26 cellular contexts compared by ENCODE assay signal in genomic region chr12:31560516-31560915, GRCh38. TPM values are rescaled to one million over a fixed set of nuclear protein-coding genes. Genes with fewer than 3 reads are reported as not detected.
A peak's percentile ranks its signal among the peaks of the same experiment; 100 is the strongest.
DNase-seq lines count a peak whose midpoint lies in the region; ATAC-seq and TF ChIP-seq lines count a peak whose summit lies in the region.
"Had no signal": no experiment of that assay in that cellular context is flagged by ENCODE, and none has a peak within 500 bp of the region (broad histone marks: within the 10 kb centered on the region; RNA-seq: fewer than 3 reads in every experiment).

No MANE protein-coding gene starts in this region.

- H3T11ph ChIP-seq in H9 (ENCODE audit: low read length), result no peak overlapping the region

- H3K36me3 ChIP-seq in NT2/D1 (ENCODE audit: insufficient read depth, insufficient read length, low read length) (no peaks in the 10 kb centered on the region), iPS-20b (ENCODE audit: insufficient read depth, low read depth, low read length) (no peaks in the 10 kb centered on the region)
- H3K36me3 ChIP-seq: HAP-1 had no signal

- ATAC-seq in stimulated activated memory B cell treated with anti-CD40 and anti-IgM and Interleukin-4, amounts not matched to agents 10 μg/mL and 1 μg/mL and 100 μg/mL, for 72 hours, result no peak
- ATAC-seq in HG03457 (IDR thresholded peaks at IDR 0.05; ENCODE audit: unreplicated experiment) (no peak), GM19467 (IDR thresholded peaks at IDR 0.05; ENCODE audit: unreplicated experiment) (no peak)
- ATAC-seq: A549, K562, Panc1, T-cell had no signal

- H3K4me3 Mint-ChIP-seq in H9, result no peak overlapping the region; a peak in 1 of 5 replicates
- H3K4me3 Mint-ChIP-seq in stimulated activated memory B cell treated with anti-CD40 and anti-IgM and Interleukin-4, amounts not matched to agents 10 μg/mL and 1 μg/mL and 100 μg/mL, for 72 hours, result no peak overlapping the region
- H3K4me3 Mint-ChIP-seq: CD4-positive, alpha-beta T cell; HFFc6; T-cell had no signal

- H4K5ac ChIP-seq in H9 (ENCODE audit: insufficient read length, low read depth, low read length), result no peak overlapping the region

- no peak overlapping the region for H4K91ac ChIP-seq in H9 (ENCODE audit: insufficient read length, low read depth, low read length)

- no peaks in the 10 kb centered on the region; the same call in 1 of the 2 replicates for H3K79me2 ChIP-seq in H9 (ENCODE audit: insufficient read depth, low read length)

- no peak overlapping the region for H3K56ac ChIP-seq in H9 (ENCODE audit: insufficient read length, low read depth, low read length)

- no peaks in the 10 kb centered on the region for H4K20me1 ChIP-seq in H9 (ENCODE audit: control insufficient read depth, insufficient read depth, insufficient read length)
- H4K20me1 ChIP-seq: BLaER1 treated with 17β-estradiol and CSF1 and Interleukin-3, amounts not matched to agents 10 nM and 100 nM had no signal

- H3K4me1 Mint-ChIP-seq in H9, result peaks cover 24 to 26% of the 10 kb centered on the region in 2 experiments
- peaks cover 49% of the 10 kb centered on the region for H3K4me1 Mint-ChIP-seq in stimulated activated memory B cell treated with anti-CD40 and anti-IgM and Interleukin-4, amounts not matched to agents 10 μg/mL and 1 μg/mL and 100 μg/mL, for 72 hours
- H3K4me1 Mint-ChIP-seq: T-cell had no signal

- no peak overlapping the region for H3K4ac ChIP-seq in H9 (ENCODE audit: low read depth, low read length)

- peaks cover 9 to 16% (median 9%) of the 10 kb centered on the region in 3 experiments for H3K36me3 Mint-ChIP-seq in H9 (ENCODE audit: insufficient read depth in 1 of 3, low read depth in 3 of 3)
- H3K36me3 Mint-ChIP-seq in stimulated activated memory B cell treated with anti-CD40 and anti-IgM and Interleukin-4, amounts not matched to agents 10 μg/mL and 1 μg/mL and 100 μg/mL, for 72 hours, result peaks cover 23% of the 10 kb centered on the region
- H3K36me3 Mint-ChIP-seq: T-cell had no signal

- H2BK12ac ChIP-seq in H9 (ENCODE audit: insufficient read length, low read depth, low read length), result no peak overlapping the region

- H3K27ac ChIP-seq in H9 (ENCODE audit: insufficient read length, low read depth, low read length) (no peak overlapping the region), iPS-20b (ENCODE audit: low read length) (no peak overlapping the region)
- H3K27ac ChIP-seq: A549; BLaER1 treated with 17β-estradiol and CSF1 and Interleukin-3, amounts not matched to agents 10 nM and 100 nM; HL-60; RWPE1 had no signal

- peak overlapping the region in 2 of 3 experiments; percentile 7 to 50; a peak in 4 of 7 replicates for H3K27ac Mint-ChIP-seq in H9
- peak overlapping the region; percentile 7 for H3K27ac Mint-ChIP-seq in stimulated activated memory B cell treated with anti-CD40 and anti-IgM and Interleukin-4, amounts not matched to agents 10 μg/mL and 1 μg/mL and 100 μg/mL, for 72 hours
- H3K27ac Mint-ChIP-seq: CD4-positive, alpha-beta T cell; HFFc6; T-cell had no signal

- H2AK5ac ChIP-seq in H9 (ENCODE audit: insufficient read length, low read length), result no peak overlapping the region

- no peak overlapping the region for H2BK15ac ChIP-seq in H9 (ENCODE audit: low read depth, low read length)

- no peaks in the 10 kb centered on the region for H3K23me2 ChIP-seq in H9 (ENCODE audit: insufficient read length, low read depth, low read length, poor library complexity, severe bottlenecking)

- no peaks in the 10 kb centered on the region for H3K27me3 Mint-ChIP-seq in H9 (ENCODE audit: low read depth)
- no peaks in the 10 kb centered on the region for H3K27me3 Mint-ChIP-seq in stimulated activated memory B cell treated with anti-CD40 and anti-IgM and Interleukin-4, amounts not matched to agents 10 μg/mL and 1 μg/mL and 100 μg/mL, for 72 hours

- DNase-seq in H9 (no peak), NT2/D1 (ENCODE audit: low read depth, low spot score) (peak; percentile 48), HPDE6-E6E7 (ENCODE audit: extremely low spot score) (no peak)
- DNase-seq: AML-193; CD4-positive, alpha-beta T cell; EL; GDM1; HFFc6; Kasumi-1; NCI-H1092 treated with DMSO at 0.1 percent for 48 hours; NCI-H1436; NCI-H187 treated with DMSO at 0.1 percent for 48 hours; NCI-H526 treated with DMSO at 0.1 percent for 48 hours; SHP77; T-cell had no signal

- no peak overlapping the region for H2BK20ac ChIP-seq in H9 (ENCODE audit: low read depth, low read length, poor library complexity, severe bottlenecking)

- no CpG with 5 or more reads among the region's 2 CpGs for WGBS in H9 (ENCODE audit: extremely low coverage, insufficient read length, low lambda C conversion rate)

- no peak overlapping the region for H3K23ac ChIP-seq in H9 (ENCODE audit: insufficient read length, low read depth, low read length)

- TF ChIP-seq CTCF in H9 (conservative IDR thresholded peaks at IDR 0.05), result no peak

- no peak overlapping the region for H4K8ac ChIP-seq in H9 (replicated peaks; ENCODE audit: insufficient read length, low read depth, low read length)

- H3K9me3 Mint-ChIP-seq in H9, result peaks cover 15 to 22% of the 10 kb centered on the region in 2 experiments
- peaks cover 6% of the 10 kb centered on the region for H3K9me3 Mint-ChIP-seq in stimulated activated memory B cell treated with anti-CD40 and anti-IgM and Interleukin-4, amounts not matched to agents 10 μg/mL and 1 μg/mL and 100 μg/mL, for 72 hours
- H3K9me3 Mint-ChIP-seq: CD4-positive, alpha-beta T cell; HFFc6; T-cell had no signal

- H2BK120ac ChIP-seq in H9 (ENCODE audit: low read depth, low read length, poor library complexity, severe bottlenecking), result no peak overlapping the region

- H2BK5ac ChIP-seq in H9 (ENCODE audit: insufficient read length, low read length), result no peak overlapping the region

- no peak overlapping the region for H3K18ac ChIP-seq in H9 (ENCODE audit: insufficient read length, low read depth, low read length)

- no peaks in the 10 kb centered on the region for H3K79me1 ChIP-seq in H9 (ENCODE audit: insufficient read depth, low read depth, low read length, poor library complexity, severe bottlenecking)

- no peak overlapping the region for H3K4me3 ChIP-seq in NT2/D1 (ENCODE audit: insufficient read length, low read depth)
- H3K4me3 ChIP-seq in iPS-20b (ENCODE audit: low read length), result peak overlapping the region; percentile 2; the same call in 1 of the 2 replicates
- H3K4me3 ChIP-seq: A549; BLaER1 treated with 17β-estradiol and CSF1 and Interleukin-3, amounts not matched to agents 10 nM and 100 nM; HAP-1; K562 had no signal

- no peak overlapping the region for H3K9ac ChIP-seq in H9 (ENCODE audit: extremely low read depth, insufficient read length, low read length)
- H3K9ac ChIP-seq in NT2/D1 (ENCODE audit: insufficient read length, low read depth), result no peak overlapping the region
- H3K9ac ChIP-seq in iPS-20b (ENCODE audit: low read depth, low read length), result peak overlapping the region; percentile 43; the same call in 1 of the 2 replicates
- H3K9ac ChIP-seq: BLaER1 treated with 17β-estradiol and CSF1 and Interleukin-3, amounts not matched to agents 10 nM and 100 nM had no signal

- no peaks in the 10 kb centered on the region for H3K27me3 ChIP-seq in H9 (ENCODE audit: insufficient read depth, low read length)
- no peaks in the 10 kb centered on the region for H3K27me3 ChIP-seq in NT2/D1 (ENCODE audit: insufficient read depth, insufficient read length)
- H3K27me3 ChIP-seq in iPS-20b (ENCODE audit: insufficient read depth, low read length), result no peaks in the 10 kb centered on the region
- H3K27me3 ChIP-seq: BLaER1 treated with 17β-estradiol and CSF1 and Interleukin-3, amounts not matched to agents 10 nM and 100 nM had no signal

- peaks cover 2% of the 10 kb centered on the region for H3K4me1 ChIP-seq in H9 (ENCODE audit: insufficient read depth, low read length)
- H3K4me1 ChIP-seq in NT2/D1 (ENCODE audit: insufficient read depth, insufficient read length), result no peaks in the 10 kb centered on the region
- H3K4me1 ChIP-seq in iPS-20b (ENCODE audit: insufficient read depth, low read length), result peaks cover 23% of the 10 kb centered on the region
- H3K4me1 ChIP-seq: A549; BLaER1 treated with 17β-estradiol and CSF1 and Interleukin-3, amounts not matched to agents 10 nM and 100 nM; HAP-1 had no signal

- no peak overlapping the region for H2AFZ ChIP-seq in H9 (ENCODE audit: low read length)

- no peak overlapping the region for H3K4me2 ChIP-seq in H9 (ENCODE audit: insufficient read depth, insufficient read length, low read length)
- H3K4me2 ChIP-seq: A549; BLaER1 treated with 17β-estradiol and CSF1 and Interleukin-3, amounts not matched to agents 10 nM and 100 nM had no signal

- peaks cover 11% of the 10 kb centered on the region for H3K9me3 ChIP-seq in H9 (ENCODE audit: control insufficient read depth, low read depth, low read length)
- peaks cover 40% of the 10 kb centered on the region for H3K9me3 ChIP-seq in NT2/D1 (ENCODE audit: insufficient read depth, low read length)
- peaks cover 16% of the 10 kb centered on the region for H3K9me3 ChIP-seq in iPS-20b (ENCODE audit: insufficient read depth, low read depth, low read length)
- H3K9me3 ChIP-seq: HAP-1 had no signal

- no peak overlapping the region for H3K14ac ChIP-seq in H9 (ENCODE audit: insufficient read depth, low read length)

RNA-seq across cellular contexts. Expression of gene DENND5B, which starts 30.4 kb away (rescaled TPM):
- 13.4 and 14.2 TPM in 2 replicates for total RNA-seq in H9 (2021)
